Comparison of ENCODE assay signal across 7 cellular contexts in genomic region chr6:119814609-119815400, GRCh38.
"Had no signal": no experiment of that assay in that cellular context is flagged by ENCODE, and none has a peak within 500 bp of the region (broad histone marks: within the 10 kb centered on the region; RNA-seq: fewer than 3 reads in every experiment).

No MANE protein-coding gene starts in this region.

- H3K9ac ChIP-seq: GM23248 had no signal

- FAIRE-seq: HTR-8/SVneo had no signal

- H3K9me3 ChIP-seq: HAP-1 had no signal

- H3K4me1 ChIP-seq: HAP-1 had no signal

- ATAC-seq: HCT116 had no signal

- H3K36me3 ChIP-seq: HAP-1 had no signal

- H3K4me3 ChIP-seq: GM23248, HAP-1 had no signal

- DNase-seq: GM23248, GOT3, H7, HFFc6 had no signal

- H3K27ac ChIP-seq: GM23248 had no signal

- H2AFZ ChIP-seq: GM23248 had no signal
